Comparison of ENCODE assay signal across 8 cellular contexts in genomic region chr14:100159865-100160533, GRCh38. TPM values are rescaled to one million over a fixed set of nuclear protein-coding genes. Genes with fewer than 3 reads are reported as not detected.
DNase-seq lines count a peak whose midpoint lies in the region; ATAC-seq and TF ChIP-seq lines count a peak whose summit lies in the region.

No MANE protein-coding gene starts in this region.

- H3K27me3 ChIP-seq in neural progenitor cell, result peaks cover 90% of the 10 kb centered on the region

- TF ChIP-seq CTCF in chondrocyte (IDR thresholded peaks at IDR 0.05) (no peak), neural progenitor cell (IDR thresholded peaks at IDR 0.05) (no peak)

- H3K4me1 ChIP-seq in neural progenitor cell, result peaks cover 18% of the 10 kb centered on the region

- H3K4me2 ChIP-seq in neural progenitor cell, result peak overlapping the region; percentile 94

- H3K36me3 Mint-ChIP-seq in chondrocyte (ENCODE audit: low read depth) (peaks cover 3% of the 10 kb centered on the region), neural progenitor cell (peaks cover 1% of the 10 kb centered on the region)

- no peak overlapping the region for H3K9ac ChIP-seq in neural progenitor cell

- peaks cover 12% of the 10 kb centered on the region for H3K27me3 Mint-ChIP-seq in chondrocyte (ENCODE audit: low read depth)
- peaks cover 45% of the 10 kb centered on the region for H3K27me3 Mint-ChIP-seq in neural progenitor cell (ENCODE audit: insufficient read depth, low read depth)

- H3K27ac ChIP-seq in neural progenitor cell, result no peak overlapping the region

- ATAC-seq in GM18498 (IDR thresholded peaks at IDR 0.05; ENCODE audit: unreplicated experiment), result peak; percentile 27
- peak; percentile 11 for ATAC-seq in HG03135 (IDR thresholded peaks at IDR 0.05; ENCODE audit: unreplicated experiment)
- no peak for ATAC-seq in GM18873 (IDR thresholded peaks at IDR 0.05; ENCODE audit: low FRiP score, unreplicated experiment)
- no peak for ATAC-seq in GM21528 (IDR thresholded peaks at IDR 0.05; ENCODE audit: low FRiP score, unreplicated experiment)
- no peak for ATAC-seq in GM18519 (IDR thresholded peaks at IDR 0.05; ENCODE audit: low FRiP score, unreplicated experiment)

- no peaks in the 10 kb centered on the region for H4K20me1 ChIP-seq in neural progenitor cell (ENCODE audit: low read depth)

- no peaks in the 10 kb centered on the region for H3K79me2 ChIP-seq in neural progenitor cell (ENCODE audit: low read depth)

- H3K36me3 ChIP-seq in neural progenitor cell, result no peaks in the 10 kb centered on the region

- peak overlapping the region; percentile 52 for H3K4me3 ChIP-seq in neural progenitor cell

- H3K4me1 Mint-ChIP-seq in chondrocyte (ENCODE audit: low read depth), result peaks cover 3% of the 10 kb centered on the region
- peaks cover 9% of the 10 kb centered on the region for H3K4me1 Mint-ChIP-seq in neural progenitor cell

- H3K27ac Mint-ChIP-seq in chondrocyte (ENCODE audit: unreplicated experiment) (no peak overlapping the region), neural progenitor cell (no peak overlapping the region)

- peak overlapping the region; percentile 4 for H3K4me3 Mint-ChIP-seq in chondrocyte (ENCODE audit: unreplicated experiment)
- H3K4me3 Mint-ChIP-seq in neural progenitor cell, result peak overlapping the region; percentile 72

- peaks cover 3% of the 10 kb centered on the region for H3K9me3 Mint-ChIP-seq in chondrocyte (ENCODE audit: low read depth)
- H3K9me3 Mint-ChIP-seq in neural progenitor cell, result peaks cover 4% of the 10 kb centered on the region

- no peak for DNase-seq in chondrocyte (ENCODE audit: low spot score)
- DNase-seq in neural progenitor cell (ENCODE audit: low spot score), result peak; percentile 46
- no peak for DNase-seq in activated CD4-positive, CD25-positive, alpha-beta regulatory T cell (lab: John Stamatoyannopoulos, UW)

- no peaks in the 10 kb centered on the region for H3K9me3 ChIP-seq in neural progenitor cell (ENCODE audit: low read depth)

- H2AFZ ChIP-seq in neural progenitor cell (replicated peaks), result peak overlapping the region; percentile 48

- H3F3A ChIP-seq in neural progenitor cell (ENCODE audit: low read depth), result peaks cover 10% of the 10 kb centered on the region

RNA-seq across cellular contexts. Expression of gene DEGS2, which starts 0.6 kb away (rescaled TPM):
- total RNA-seq in chondrocyte, result 0.17 to 0.36 TPM in 2 of 3 replicates, not detected in the other
- 0.25 TPM in 1 of 2 replicates, not detected in the other for total RNA-seq in neural progenitor cell (ENCODE audit: low replicate concordance)

Comparison
In these comparisons a context has a peak if more than half of its experiments do, and no peak if none do; other contexts are left out.
1. ATAC-seq: peak in GM18498 (single experiment) and HG03135 (single experiment); none in GM18873 (single experiment), GM21528 (single experiment) and GM18519 (single experiment).